Comparison of ENCODE assay signal across 9 cellular contexts in the genomic region with DNA sequence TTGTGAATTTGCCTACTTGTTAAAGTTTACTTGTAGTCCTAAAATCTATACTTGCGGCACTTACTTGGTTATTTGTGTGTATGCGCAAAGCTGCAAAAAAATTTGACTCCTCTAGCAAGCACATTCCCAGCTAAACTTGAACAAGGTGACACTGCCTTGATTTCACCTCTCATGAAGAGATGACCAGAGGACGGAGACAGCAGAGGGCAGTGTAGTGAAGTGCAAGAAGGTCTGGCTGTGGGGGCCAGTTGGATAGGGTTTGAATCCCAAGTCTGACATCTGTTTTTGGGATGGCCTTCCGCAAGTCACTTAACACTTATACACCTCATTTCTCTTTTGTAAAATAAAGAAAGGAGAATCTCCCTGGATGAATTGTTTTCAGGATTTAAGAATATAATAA. TPM values are rescaled to one million over a fixed set of nuclear protein-coding genes. Genes with fewer than 3 reads are reported as not detected.
DNase-seq lines count a peak whose midpoint lies in the region; ATAC-seq and TF ChIP-seq lines count a peak whose summit lies in the region.
"Had no signal": no experiment of that assay in that cellular context is flagged by ENCODE, and none has a peak within 500 bp of the region (broad histone marks: within the 10 kb centered on the region; RNA-seq: fewer than 3 reads in every experiment).

No MANE protein-coding gene starts in this region.

- H2BK20ac ChIP-seq in H9 (ENCODE audit: low read depth, low read length, poor library complexity, severe bottlenecking): no peak overlapping the region

- H4K8ac ChIP-seq in H9 (replicated peaks; ENCODE audit: insufficient read length, low read depth, low read length): no peak overlapping the region

- H3K79me2 ChIP-seq in H9 (ENCODE audit: insufficient read depth, low read length): no peaks in the 10 kb centered on the region

- peaks cover 5% of the 10 kb centered on the region for H3K79me1 ChIP-seq in H9 (ENCODE audit: insufficient read depth, low read depth, low read length, poor library complexity, severe bottlenecking)

- H3K27ac ChIP-seq in H9 (ENCODE audit: insufficient read length, low read depth, low read length): no peak overlapping the region
- H3K27ac ChIP-seq: parathyroid adenoma had no signal

- no peak overlapping the region for H3K18ac ChIP-seq in H9 (ENCODE audit: insufficient read length, low read depth, low read length)

- peak; percentile 17 for DNase-seq in D341Med (ENCODE audit: low spot score)
- peak; percentile 72 for DNase-seq in H9
- peak; percentile 46 to 61 for DNase-seq in lung microvascular endothelial cell (ENCODE audit: low read depth in 2 of 2)
- no peak for DNase-seq in dedifferentiated amniotic fluid mesenchymal stem cell (ENCODE audit: extremely low spot score)
- DNase-seq in activated CD4-positive, alpha-beta T cell treated with anti-CD3 and anti-CD28 coated beads for 4 hours: no peak
- DNase-seq in COLO829 (ENCODE audit: low spot score): no peak

- no peak overlapping the region for H3K4me2 ChIP-seq in H9 (ENCODE audit: insufficient read depth, insufficient read length, low read length)

- H4K91ac ChIP-seq in H9 (ENCODE audit: insufficient read length, low read depth, low read length): no peak overlapping the region

- H3K9ac ChIP-seq in H9 (ENCODE audit: extremely low read depth, insufficient read length, low read length): no peak overlapping the region
- H3K9ac ChIP-seq: parathyroid adenoma had no signal

- no peaks in the 10 kb centered on the region for H3K4me1 ChIP-seq in H9 (ENCODE audit: insufficient read depth, low read length)

- no peaks in the 10 kb centered on the region for H3K9me3 Mint-ChIP-seq in H9
- H3K9me3 Mint-ChIP-seq in activated T-helper 17 cell treated with anti-CD3 and anti-CD28 coated beads, Interleukin-2, amount 50 U/mL, for 72 hours: no peaks in the 10 kb centered on the region

- no peak for ATAC-seq in activated T-helper 17 cell treated with anti-CD3 and anti-CD28 coated beads, Interleukin-2, amount 50 U/mL, for 72 hours (replicated peaks)
- ATAC-seq in GM21528 (IDR thresholded peaks at IDR 0.05; ENCODE audit: low FRiP score, unreplicated experiment): no peak

- H2BK120ac ChIP-seq in H9 (ENCODE audit: low read depth, low read length, poor library complexity, severe bottlenecking): no peak overlapping the region

- H2BK5ac ChIP-seq in H9 (ENCODE audit: insufficient read length, low read length): no peak overlapping the region

- H3K4me1 Mint-ChIP-seq in H9: peaks cover 8 to 13% of the 10 kb centered on the region in 2 experiments
- H3K4me1 Mint-ChIP-seq in activated T-helper 17 cell treated with anti-CD3 and anti-CD28 coated beads, Interleukin-2, amount 50 U/mL, for 72 hours: peaks cover 48% of the 10 kb centered on the region

- no peak overlapping the region for H2BK12ac ChIP-seq in H9 (ENCODE audit: insufficient read length, low read depth, low read length)

- no peak overlapping the region for H4K5ac ChIP-seq in H9 (ENCODE audit: insufficient read length, low read depth, low read length)

- H3K27ac Mint-ChIP-seq in H9: no peak overlapping the region
- no peak overlapping the region for H3K27ac Mint-ChIP-seq in activated T-helper 17 cell treated with anti-CD3 and anti-CD28 coated beads, Interleukin-2, amount 50 U/mL, for 72 hours

- peak; percentile 67 for TF ChIP-seq CTCF in H9 (conservative IDR thresholded peaks at IDR 0.05)

- H4K20me1 ChIP-seq in H9 (ENCODE audit: control insufficient read depth, insufficient read depth, insufficient read length): no peaks in the 10 kb centered on the region

- no CpG with 5 or more reads among the region's 4 CpGs for WGBS in H9 (ENCODE audit: extremely low coverage, insufficient read length, low lambda C conversion rate)

- no peaks in the 10 kb centered on the region for H3K36me3 Mint-ChIP-seq in H9 (ENCODE audit: insufficient read depth in 1 of 3, low read depth in 3 of 3)
- peaks cover 7% of the 10 kb centered on the region for H3K36me3 Mint-ChIP-seq in activated T-helper 17 cell treated with anti-CD3 and anti-CD28 coated beads, Interleukin-2, amount 50 U/mL, for 72 hours (ENCODE audit: low read depth)

- no peak overlapping the region for H3T11ph ChIP-seq in H9 (ENCODE audit: low read length)

- no peak overlapping the region for H2BK15ac ChIP-seq in H9 (ENCODE audit: low read depth, low read length)

- no peaks in the 10 kb centered on the region for H3K27me3 Mint-ChIP-seq in H9 (ENCODE audit: low read depth)
- H3K27me3 Mint-ChIP-seq in activated T-helper 17 cell treated with anti-CD3 and anti-CD28 coated beads, Interleukin-2, amount 50 U/mL, for 72 hours: no peaks in the 10 kb centered on the region

- H3K23ac ChIP-seq in H9 (ENCODE audit: insufficient read length, low read depth, low read length): no peak overlapping the region

- no peaks in the 10 kb centered on the region for H3K9me3 ChIP-seq in H9 (ENCODE audit: control insufficient read depth, low read depth, low read length)

- no peak overlapping the region for H3K14ac ChIP-seq in H9 (ENCODE audit: insufficient read depth, low read length)

- H3K4me3 Mint-ChIP-seq in H9: no peak overlapping the region
- peak overlapping the region; percentile 74 for H3K4me3 Mint-ChIP-seq in activated T-helper 17 cell treated with anti-CD3 and anti-CD28 coated beads, Interleukin-2, amount 50 U/mL, for 72 hours

- H3K23me2 ChIP-seq in H9 (ENCODE audit: insufficient read length, low read depth, low read length, poor library complexity, severe bottlenecking): no peaks in the 10 kb centered on the region

- H3K27me3 ChIP-seq in H9 (ENCODE audit: insufficient read depth, low read length): no peaks in the 10 kb centered on the region

- H2AFZ ChIP-seq in H9 (ENCODE audit: low read length): no peak overlapping the region
- H2AFZ ChIP-seq: parathyroid adenoma had no signal

- H3K56ac ChIP-seq in H9 (ENCODE audit: insufficient read length, low read depth, low read length): no peak overlapping the region

- H2AK5ac ChIP-seq in H9 (ENCODE audit: insufficient read length, low read length): no peak overlapping the region

- no peak overlapping the region for H3K4ac ChIP-seq in H9 (ENCODE audit: low read depth, low read length)

RNA-seq across cellular contexts. Expression of a gene that starts 15.7 kb away (rescaled TPM):
- total RNA-seq in H9 (2021) (18.4 and 21.0 TPM in 2 replicates), lung microvascular endothelial cell (41.4 and 70.4 TPM in 2 replicates)
- total RNA-seq in activated T-helper 17 cell treated with anti-CD3 and anti-CD28 coated beads, Interleukin-2, amount 50 U/mL, for 72 hours: 10 to 100 TPM; 23.6 to 26.7 TPM

Comparison
In these comparisons a context has a peak if more than half of its experiments do, and no peak if none do; other contexts are left out.
1. DNase-seq: peak in D341Med (single experiment), H9 (single experiment) and lung microvascular endothelial cell (2 of 2); none in dedifferentiated amniotic fluid mesenchymal stem cell (single experiment), activated CD4-positive, alpha-beta T cell treated with anti-CD3 and anti-CD28 coated beads for 4 hours (0 of 2) and COLO829 (single experiment).